In the genomic region with DNA sequence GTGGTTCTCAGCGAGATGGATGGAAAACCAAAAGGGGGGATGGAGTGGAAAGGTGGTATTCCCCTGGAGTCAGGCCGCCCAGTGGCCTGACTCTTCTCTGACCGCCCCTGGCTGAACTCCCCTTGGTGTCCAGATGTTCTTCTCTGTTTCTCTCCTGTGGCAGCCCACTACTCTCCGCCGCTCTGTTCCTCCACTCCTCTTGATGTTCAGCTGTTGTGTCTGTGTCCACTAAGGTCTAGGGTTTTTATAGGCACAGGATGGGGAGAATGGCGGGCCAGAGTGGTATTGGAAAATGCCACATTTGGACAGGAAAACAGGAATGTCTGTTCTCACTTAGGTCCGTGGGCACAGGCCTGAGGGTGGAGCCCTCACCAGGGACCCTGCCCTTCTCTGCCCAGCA, we compare ENCODE assay signal across 29 cellular contexts.
"Had no signal": no experiment of that assay in that cellular context is flagged by ENCODE, and none has a peak within 500 bp of the region (broad histone marks: within the 10 kb centered on the region; RNA-seq: fewer than 3 reads in every experiment).

No MANE protein-coding gene starts in this region.

- H3K9me3 ChIP-seq: neutrophil, ovary, psoas muscle, right atrium auricular region, right lobe of liver, sigmoid colon, stomach, thoracic aorta, thyroid gland, tibial nerve, upper lobe of right lung, uterus had no signal

- H3K9ac ChIP-seq: neural progenitor cell, parathyroid adenoma had no signal

- H3K27me3 Mint-ChIP-seq: naive thymus-derived CD4-positive, alpha-beta T cell; progenitor cell of endocrine pancreas; stimulated activated naive B cell treated with anti-CD40 and anti-IgM and Interleukin-4, amounts not matched to agents 10 μg/mL and 1 μg/mL and 100 μg/mL, for 72 hours; stimulated activated naive CD8-positive, alpha-beta T cell treated with anti-CD3 and anti-CD28 coated beads, Interleukin-15, Interleukin-2, amounts not matched to agents 100 ng/mL and 50 ng/mL, for 24 hours; type B pancreatic cell had no signal

- H3K27me3 ChIP-seq: neural progenitor cell, neutrophil, ovary, right atrium auricular region, right lobe of liver, sigmoid colon, stomach, thyroid gland, tibial nerve, upper lobe of right lung, uterus had no signal

- H3K36me3 ChIP-seq: neural progenitor cell, neutrophil, ovary, right atrium auricular region, right lobe of liver, sigmoid colon, stomach, thoracic aorta, thyroid gland, tibial nerve, upper lobe of right lung, uterus had no signal

- H3K79me2 ChIP-seq: parathyroid adenoma had no signal

- H3K4me3 Mint-ChIP-seq: naive thymus-derived CD4-positive, alpha-beta T cell; natural killer cell; nephron; neural progenitor cell; stimulated activated effector memory CD8-positive, alpha-beta T cell treated with anti-CD3 and anti-CD28 coated beads, Interleukin-12 subunit alpha, Interleukin-12 subunit beta, amount 100 ng/mL, for 72 hours; stimulated activated naive B cell treated with anti-CD40 and anti-IgM and Interleukin-4, amounts not matched to agents 10 μg/mL and 1 μg/mL and 100 μg/mL, for 72 hours; stimulated activated naive CD8-positive, alpha-beta T cell treated with anti-CD3 and anti-CD28 coated beads, Interleukin-15, Interleukin-2, amounts not matched to agents 100 ng/mL and 50 ng/mL, for 24 hours; type B pancreatic cell had no signal

- H3K36me3 Mint-ChIP-seq: naive thymus-derived CD4-positive, alpha-beta T cell; natural killer cell; neural progenitor cell; stimulated activated effector memory CD8-positive, alpha-beta T cell treated with anti-CD3 and anti-CD28 coated beads, Interleukin-12 subunit alpha, Interleukin-12 subunit beta, amount 100 ng/mL, for 72 hours; stimulated activated naive B cell treated with anti-CD40 and anti-IgM and Interleukin-4, amounts not matched to agents 10 μg/mL and 1 μg/mL and 100 μg/mL, for 72 hours; type B pancreatic cell had no signal

- H3K27ac Mint-ChIP-seq: naive thymus-derived CD4-positive, alpha-beta T cell; natural killer cell; nephron; neural progenitor cell; progenitor cell of endocrine pancreas; stimulated activated effector memory CD8-positive, alpha-beta T cell treated with anti-CD3 and anti-CD28 coated beads, Interleukin-12 subunit alpha, Interleukin-12 subunit beta, amount 100 ng/mL, for 72 hours; stimulated activated naive B cell treated with anti-CD40 and anti-IgM and Interleukin-4, amounts not matched to agents 10 μg/mL and 1 μg/mL and 100 μg/mL, for 72 hours; stimulated activated naive CD8-positive, alpha-beta T cell treated with anti-CD3 and anti-CD28 coated beads, Interleukin-15, Interleukin-2, amounts not matched to agents 100 ng/mL and 50 ng/mL, for 24 hours; type B pancreatic cell had no signal

- DNase-seq: naive thymus-derived CD4-positive, alpha-beta T cell; natural killer cell; nucleus accumbens; ovary; psoas muscle; right lobe of liver; sigmoid colon; small intestine; stimulated activated CD4-positive, alpha-beta T cell treated with anti-CD3 and anti-CD28 coated beads, Interleukin-15, amount 100 ng/mL, for 24 hours; stimulated activated CD4-positive, alpha-beta T cell treated with anti-CD3 and anti-CD28 coated beads, Interleukin-2, amount 100 ng/mL, for 24 hours; stimulated activated CD4-positive, alpha-beta T cell treated with anti-CD3 and anti-CD28 coated beads, Interleukin-2, amount 100 ng/mL, for 48 hours; stimulated activated CD4-positive, alpha-beta T cell treated with anti-CD3 and anti-CD28 coated beads, Interleukin-4, amount 100 ng/mL, for 24 hours; stimulated activated naive B cell treated with anti-CD40 and anti-IgM and Interleukin-4, amounts not matched to agents 10 μg/mL and 1 μg/mL and 100 μg/mL, for 72 hours; stimulated activated naive CD4-positive, alpha-beta T cell treated with Interleukin-2 at 50 U/mL for 16 hours; stomach; thyroid gland; upper lobe of right lung; uterus had no signal

- H3K4me3 ChIP-seq: neural progenitor cell, ovary, psoas muscle, right atrium auricular region, right lobe of liver, sigmoid colon, stomach, thoracic aorta, thyroid gland, tibial nerve, upper lobe of right lung, uterus had no signal

- H3K4me2 ChIP-seq: neural progenitor cell had no signal

- H3K9me3 Mint-ChIP-seq: nephron, neural progenitor cell, type B pancreatic cell had no signal

- H3K27ac ChIP-seq: neural progenitor cell, neutrophil, ovary, parathyroid adenoma, psoas muscle, right atrium auricular region, right lobe of liver, sigmoid colon, stomach, thoracic aorta, tibial nerve, upper lobe of right lung, uterus had no signal

- FAIRE-seq: small intestine had no signal

- H3K4me1 Mint-ChIP-seq: naive thymus-derived CD4-positive, alpha-beta T cell; natural killer cell; nephron; neural progenitor cell; stimulated activated effector memory CD8-positive, alpha-beta T cell treated with anti-CD3 and anti-CD28 coated beads, Interleukin-12 subunit alpha, Interleukin-12 subunit beta, amount 100 ng/mL, for 72 hours; stimulated activated naive B cell treated with anti-CD40 and anti-IgM and Interleukin-4, amounts not matched to agents 10 μg/mL and 1 μg/mL and 100 μg/mL, for 72 hours had no signal

- H3K4me1 ChIP-seq: neural progenitor cell, parathyroid adenoma, psoas muscle, right atrium auricular region, right lobe of liver, sigmoid colon, stomach, tibial nerve, upper lobe of right lung, uterus had no signal

- ATAC-seq: naive thymus-derived CD4-positive, alpha-beta T cell; natural killer cell; psoas muscle; right lobe of liver; stimulated activated effector memory CD8-positive, alpha-beta T cell treated with anti-CD3 and anti-CD28 coated beads, Interleukin-12 subunit alpha, Interleukin-12 subunit beta, amount 100 ng/mL, for 72 hours; stimulated activated naive B cell treated with anti-CD40 and anti-IgM and Interleukin-4, amounts not matched to agents 10 μg/mL and 1 μg/mL and 100 μg/mL, for 72 hours; upper lobe of right lung had no signal

- H2AFZ ChIP-seq: neural progenitor cell, parathyroid adenoma had no signal
